In the genomic region with DNA sequence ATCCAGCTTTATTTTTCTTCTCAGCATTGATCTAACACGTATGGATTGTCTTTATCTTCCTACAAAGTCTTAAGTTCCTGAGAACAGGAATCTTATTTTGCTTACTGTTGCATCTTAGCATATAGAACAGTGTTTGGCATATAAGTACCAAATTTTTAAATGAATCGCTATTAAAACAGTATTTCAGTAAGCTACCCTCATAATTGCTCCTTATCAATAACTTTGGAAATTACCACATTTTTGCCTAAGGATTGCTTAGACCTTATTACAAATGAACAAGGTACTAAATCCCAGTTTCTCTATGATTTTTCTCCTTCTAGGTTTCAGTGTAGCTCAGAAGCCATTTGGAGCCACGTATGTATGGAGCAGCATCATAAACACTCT, we compare ENCODE assay signal across 2 cellular contexts.
TF ChIP-seq lines count a peak whose summit lies in the region.

No MANE protein-coding gene starts in this region.

TF ChIP-seq in GM23338, 12 proteins besides CTCF, POLR2A, EP300 and RAD21:
- TF ChIP-seq POLR2AphosphoS5 (IDR thresholded peaks at IDR 0.05; ENCODE audit: low read depth) = no peak
- TF ChIP-seq CREB1 (CRISPR knock-in tag; IDR thresholded peaks at IDR 0.05; ENCODE audit: low read depth) = no peak
- TF ChIP-seq, protein P1, sequence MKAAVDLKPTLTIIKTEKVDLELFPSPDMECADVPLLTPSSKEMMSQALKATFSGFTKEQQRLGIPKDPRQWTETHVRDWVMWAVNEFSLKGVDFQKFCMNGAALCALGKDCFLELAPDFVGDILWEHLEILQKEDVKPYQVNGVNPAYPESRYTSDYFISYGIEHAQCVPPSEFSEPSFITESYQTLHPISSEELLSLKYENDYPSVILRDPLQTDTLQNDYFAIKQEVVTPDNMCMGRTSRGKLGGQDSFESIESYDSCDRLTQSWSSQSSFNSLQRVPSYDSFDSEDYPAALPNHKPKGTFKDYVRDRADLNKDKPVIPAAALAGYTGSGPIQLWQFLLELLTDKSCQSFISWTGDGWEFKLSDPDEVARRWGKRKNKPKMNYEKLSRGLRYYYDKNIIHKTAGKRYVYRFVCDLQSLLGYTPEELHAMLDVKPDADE (IDR thresholded peaks at IDR 0.05) = no peak
- TF ChIP-seq EZH2phosphoT487 (IDR thresholded peaks at IDR 0.05; ENCODE audit: unreplicated experiment) = no peak
- no peak for TF ChIP-seq ZNF331 (CRISPR knock-in tag; IDR thresholded peaks at IDR 0.05; ENCODE audit: low read depth)
- TF ChIP-seq, protein P2, sequence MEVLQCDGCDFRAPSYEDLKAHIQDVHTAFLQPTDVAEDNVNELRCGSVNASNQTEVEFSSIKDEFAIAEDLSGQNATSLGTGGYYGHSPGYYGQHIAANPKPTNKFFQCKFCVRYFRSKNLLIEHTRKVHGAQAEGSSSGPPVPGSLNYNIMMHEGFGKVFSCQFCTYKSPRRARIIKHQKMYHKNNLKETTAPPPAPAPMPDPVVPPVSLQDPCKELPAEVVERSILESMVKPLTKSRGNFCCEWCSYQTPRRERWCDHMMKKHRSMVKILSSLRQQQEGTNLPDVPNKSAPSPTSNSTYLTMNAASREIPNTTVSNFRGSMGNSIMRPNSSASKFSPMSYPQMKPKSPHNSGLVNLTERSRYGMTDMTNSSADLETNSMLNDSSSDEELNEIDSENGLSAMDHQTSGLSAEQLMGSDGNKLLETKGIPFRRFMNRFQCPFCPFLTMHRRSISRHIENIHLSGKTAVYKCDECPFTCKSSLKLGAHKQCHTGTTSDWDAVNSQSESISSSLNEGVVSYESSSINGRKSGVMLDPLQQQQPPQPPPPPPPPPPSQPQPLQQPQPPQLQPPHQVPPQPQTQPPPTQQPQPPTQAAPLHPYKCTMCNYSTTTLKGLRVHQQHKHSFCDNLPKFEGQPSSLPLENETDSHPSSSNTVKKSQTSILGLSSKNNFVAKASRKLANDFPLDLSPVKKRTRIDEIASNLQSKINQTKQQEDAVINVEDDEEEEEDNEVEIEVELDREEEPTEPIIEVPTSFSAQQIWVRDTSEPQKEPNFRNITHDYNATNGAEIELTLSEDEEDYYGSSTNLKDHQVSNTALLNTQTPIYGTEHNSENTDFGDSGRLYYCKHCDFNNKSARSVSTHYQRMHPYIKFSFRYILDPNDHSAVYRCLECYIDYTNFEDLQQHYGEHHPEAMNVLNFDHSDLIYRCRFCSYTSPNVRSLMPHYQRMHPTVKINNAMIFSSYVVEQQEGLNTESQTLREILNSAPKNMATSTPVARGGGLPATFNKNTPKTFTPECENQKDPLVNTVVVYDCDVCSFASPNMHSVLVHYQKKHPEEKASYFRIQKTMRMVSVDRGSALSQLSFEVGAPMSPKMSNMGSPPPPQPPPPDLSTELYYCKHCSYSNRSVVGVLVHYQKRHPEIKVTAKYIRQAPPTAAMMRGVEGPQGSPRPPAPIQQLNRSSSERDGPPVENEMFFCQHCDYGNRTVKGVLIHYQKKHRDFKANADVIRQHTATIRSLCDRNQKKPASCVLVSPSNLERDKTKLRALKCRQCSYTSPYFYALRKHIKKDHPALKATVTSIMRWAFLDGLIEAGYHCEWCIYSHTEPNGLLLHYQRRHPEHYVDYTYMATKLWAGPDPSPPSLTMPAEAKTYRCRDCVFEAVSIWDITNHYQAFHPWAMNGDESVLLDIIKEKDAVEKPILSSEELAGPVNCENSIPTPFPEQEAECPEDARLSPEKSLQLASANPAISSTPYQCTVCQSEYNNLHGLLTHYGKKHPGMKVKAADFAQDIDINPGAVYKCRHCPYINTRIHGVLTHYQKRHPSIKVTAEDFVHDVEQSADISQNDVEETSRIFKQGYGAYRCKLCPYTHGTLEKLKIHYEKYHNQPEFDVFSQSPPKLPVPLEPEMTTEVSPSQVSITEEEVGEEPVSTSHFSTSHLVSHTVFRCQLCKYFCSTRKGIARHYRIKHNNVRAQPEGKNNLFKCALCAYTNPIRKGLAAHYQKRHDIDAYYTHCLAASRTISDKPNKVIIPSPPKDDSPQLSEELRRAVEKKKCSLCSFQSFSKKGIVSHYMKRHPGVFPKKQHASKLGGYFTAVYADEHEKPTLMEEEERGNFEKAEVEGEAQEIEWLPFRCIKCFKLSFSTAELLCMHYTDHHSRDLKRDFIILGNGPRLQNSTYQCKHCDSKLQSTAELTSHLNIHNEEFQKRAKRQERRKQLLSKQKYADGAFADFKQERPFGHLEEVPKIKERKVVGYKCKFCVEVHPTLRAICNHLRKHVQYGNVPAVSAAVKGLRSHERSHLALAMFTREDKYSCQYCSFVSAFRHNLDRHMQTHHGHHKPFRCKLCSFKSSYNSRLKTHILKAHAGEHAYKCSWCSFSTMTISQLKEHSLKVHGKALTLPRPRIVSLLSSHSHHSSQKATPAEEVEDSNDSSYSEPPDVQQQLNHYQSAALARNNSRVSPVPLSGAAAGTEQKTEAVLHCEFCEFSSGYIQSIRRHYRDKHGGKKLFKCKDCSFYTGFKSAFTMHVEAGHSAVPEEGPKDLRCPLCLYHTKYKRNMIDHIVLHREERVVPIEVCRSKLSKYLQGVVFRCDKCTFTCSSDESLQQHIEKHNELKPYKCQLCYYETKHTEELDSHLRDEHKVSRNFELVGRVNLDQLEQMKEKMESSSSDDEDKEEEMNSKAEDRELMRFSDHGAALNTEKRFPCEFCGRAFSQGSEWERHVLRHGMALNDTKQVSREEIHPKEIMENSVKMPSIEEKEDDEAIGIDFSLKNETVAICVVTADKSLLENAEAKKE (CRISPR knock-in tag; IDR thresholded peaks at IDR 0.05) = no peak
- TF ChIP-seq NANOG (IDR thresholded peaks at IDR 0.05; ENCODE audit: borderline replicate concordance) = no peak
- TF ChIP-seq JUNB (IDR thresholded peaks at IDR 0.05; ENCODE audit: unreplicated experiment) = no peak
- TF ChIP-seq, protein P3, sequence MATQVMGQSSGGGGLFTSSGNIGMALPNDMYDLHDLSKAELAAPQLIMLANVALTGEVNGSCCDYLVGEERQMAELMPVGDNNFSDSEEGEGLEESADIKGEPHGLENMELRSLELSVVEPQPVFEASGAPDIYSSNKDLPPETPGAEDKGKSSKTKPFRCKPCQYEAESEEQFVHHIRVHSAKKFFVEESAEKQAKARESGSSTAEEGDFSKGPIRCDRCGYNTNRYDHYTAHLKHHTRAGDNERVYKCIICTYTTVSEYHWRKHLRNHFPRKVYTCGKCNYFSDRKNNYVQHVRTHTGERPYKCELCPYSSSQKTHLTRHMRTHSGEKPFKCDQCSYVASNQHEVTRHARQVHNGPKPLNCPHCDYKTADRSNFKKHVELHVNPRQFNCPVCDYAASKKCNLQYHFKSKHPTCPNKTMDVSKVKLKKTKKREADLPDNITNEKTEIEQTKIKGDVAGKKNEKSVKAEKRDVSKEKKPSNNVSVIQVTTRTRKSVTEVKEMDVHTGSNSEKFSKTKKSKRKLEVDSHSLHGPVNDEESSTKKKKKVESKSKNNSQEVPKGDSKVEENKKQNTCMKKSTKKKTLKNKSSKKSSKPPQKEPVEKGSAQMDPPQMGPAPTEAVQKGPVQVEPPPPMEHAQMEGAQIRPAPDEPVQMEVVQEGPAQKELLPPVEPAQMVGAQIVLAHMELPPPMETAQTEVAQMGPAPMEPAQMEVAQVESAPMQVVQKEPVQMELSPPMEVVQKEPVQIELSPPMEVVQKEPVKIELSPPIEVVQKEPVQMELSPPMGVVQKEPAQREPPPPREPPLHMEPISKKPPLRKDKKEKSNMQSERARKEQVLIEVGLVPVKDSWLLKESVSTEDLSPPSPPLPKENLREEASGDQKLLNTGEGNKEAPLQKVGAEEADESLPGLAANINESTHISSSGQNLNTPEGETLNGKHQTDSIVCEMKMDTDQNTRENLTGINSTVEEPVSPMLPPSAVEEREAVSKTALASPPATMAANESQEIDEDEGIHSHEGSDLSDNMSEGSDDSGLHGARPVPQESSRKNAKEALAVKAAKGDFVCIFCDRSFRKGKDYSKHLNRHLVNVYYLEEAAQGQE (IDR thresholded peaks at IDR 0.05; ENCODE audit: unreplicated experiment) = no peak
- no peak for TF ChIP-seq STAT1 (IDR thresholded peaks at IDR 0.05; ENCODE audit: unreplicated experiment)
TF ChIP-seq in GM23338: peak in this region for 0.

TF ChIP-seq in HEK293, 187 proteins besides CTCF, POLR2A, EP300 and RAD21:
- TF ChIP-seq, protein P4, sequence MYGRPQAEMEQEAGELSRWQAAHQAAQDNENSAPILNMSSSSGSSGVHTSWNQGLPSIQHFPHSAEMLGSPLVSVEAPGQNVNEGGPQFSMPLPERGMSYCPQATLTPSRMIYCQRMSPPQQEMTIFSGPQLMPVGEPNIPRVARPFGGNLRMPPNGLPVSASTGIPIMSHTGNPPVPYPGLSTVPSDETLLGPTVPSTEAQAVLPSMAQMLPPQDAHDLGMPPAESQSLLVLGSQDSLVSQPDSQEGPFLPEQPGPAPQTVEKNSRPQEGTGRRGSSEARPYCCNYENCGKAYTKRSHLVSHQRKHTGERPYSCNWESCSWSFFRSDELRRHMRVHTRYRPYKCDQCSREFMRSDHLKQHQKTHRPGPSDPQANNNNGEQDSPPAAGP (tag by site-specific recombination; IDR thresholded peaks at IDR 0.05) = no peak
- peak; percentile 93 for TF ChIP-seq ZNF664 (tag by site-specific recombination; IDR thresholded peaks at IDR 0.05)
